23 cellular contexts compared by ENCODE assay signal in genomic region chr7:55240418-55241142, GRCh38.
DNase-seq lines count a peak whose midpoint lies in the region; ATAC-seq, FAIRE-seq and TF ChIP-seq lines count a peak whose summit lies in the region.
"Had no signal": no experiment of that assay in that cellular context is flagged by ENCODE, and none has a peak within 500 bp of the region (broad histone marks: within the 10 kb centered on the region; RNA-seq: fewer than 3 reads in every experiment).

No MANE protein-coding gene starts in this region.

- BruUV-seq in K562 (replicated peaks; lab: Mats Ljungman, UMichigan), result no TSS peak

- intact Hi-C loops in CD8-positive, alpha-beta T cell (cut with DNase I, micrococcal nuclease), result no loop called here
- intact Hi-C loops in K562 (cut with micrococcal nuclease) (no loop called here), head of caudate nucleus (cut with DNase I) (no loop called here)
- intact Hi-C loops in naive thymus-derived CD4-positive, alpha-beta T cell (cut with micrococcal nuclease), result no loop called here

- no peak overlapping the region for H3K4me3 Mint-ChIP-seq in CD8-positive, alpha-beta T cell
- no peak overlapping the region for H3K4me3 Mint-ChIP-seq in naive thymus-derived CD4-positive, alpha-beta T cell
- H3K4me3 Mint-ChIP-seq: CD4-positive, CD25-positive, alpha-beta regulatory T cell; IgD-negative memory B cell had no signal

- H3K9me3 Mint-ChIP-seq in CD8-positive, alpha-beta T cell, result no peaks in the 10 kb centered on the region
- H3K9me3 Mint-ChIP-seq in naive thymus-derived CD4-positive, alpha-beta T cell, result no peaks in the 10 kb centered on the region
- H3K9me3 Mint-ChIP-seq: CD4-positive, CD25-positive, alpha-beta regulatory T cell; IgD-negative memory B cell had no signal

- no peak overlapping the region for H3K27ac Mint-ChIP-seq in CD8-positive, alpha-beta T cell
- H3K27ac Mint-ChIP-seq in naive thymus-derived CD4-positive, alpha-beta T cell, result no peak overlapping the region
- H3K27ac Mint-ChIP-seq: CD4-positive, CD25-positive, alpha-beta regulatory T cell; IgD-negative memory B cell had no signal

- H4K20me1 ChIP-seq in K562 (replicated peaks; ENCODE audit: control insufficient read depth, insufficient read depth, low read length), result no peaks in the 10 kb centered on the region

- H3K4me1 Mint-ChIP-seq in CD8-positive, alpha-beta T cell (ENCODE audit: low read depth), result no peaks in the 10 kb centered on the region
- no peaks in the 10 kb centered on the region for H3K4me1 Mint-ChIP-seq in naive thymus-derived CD4-positive, alpha-beta T cell
- H3K4me1 Mint-ChIP-seq: CD4-positive, CD25-positive, alpha-beta regulatory T cell; IgD-negative memory B cell had no signal

- H3K4me1 ChIP-seq in CD8-positive, alpha-beta T cell (ENCODE audit: insufficient read depth, low read length), result no peaks in the 10 kb centered on the region
- H3K4me1 ChIP-seq in K562 (replicated peaks in 1 of 2; ENCODE audit: control insufficient read depth in 2 of 2, insufficient read depth in 2 of 2, low read length in 2 of 2), result no peaks in the 10 kb centered on the region
- H3K4me1 ChIP-seq in naive thymus-derived CD4-positive, alpha-beta T cell (ENCODE audit: control insufficient read depth in 2 of 2, insufficient read depth in 2 of 2, low read length in 2 of 2), result no peaks in the 10 kb centered on the region
- H3K4me1 ChIP-seq: Caco-2 had no signal

- no peaks in the 10 kb centered on the region for H3K36me3 Mint-ChIP-seq in CD8-positive, alpha-beta T cell
- H3K36me3 Mint-ChIP-seq in naive thymus-derived CD4-positive, alpha-beta T cell, result no peaks in the 10 kb centered on the region
- H3K36me3 Mint-ChIP-seq: CD4-positive, CD25-positive, alpha-beta regulatory T cell; IgD-negative memory B cell had no signal

- no peak overlapping the region for H3K4me3 ChIP-seq in CD8-positive, alpha-beta T cell (ENCODE audit: low read depth, low read length)
- H3K4me3 ChIP-seq in K562, result no peak overlapping the region
- H3K4me3 ChIP-seq in naive thymus-derived CD4-positive, alpha-beta T cell (ENCODE audit: low read length), result no peak overlapping the region
- H3K4me3 ChIP-seq: SJSA1 had no signal

- no peaks in the 10 kb centered on the region for H3K9me1 ChIP-seq in K562 (ENCODE audit: control insufficient read depth, insufficient read depth, low read length)

- no peak overlapping the region for H3K9ac ChIP-seq in K562 (ENCODE audit: insufficient read depth in 1 of 2, low read depth in 2 of 2, low read length in 2 of 2)

- H2AFZ ChIP-seq in K562 (ENCODE audit: low read depth, low read length), result no peak overlapping the region

- FAIRE-seq in K562 (lab: Jason Lieb, UNC), result no peak
- FAIRE-seq: HTR-8/SVneo, RCC 7860 had no signal

- under 1% methylated on average over 16 of the region's 16 CpGs for WGBS in K562 (ENCODE audit: insufficient coverage, low coverage, missing lambda C conversion rate)

- H3K79me2 ChIP-seq in K562 (ENCODE audit: control insufficient read depth, insufficient read depth, low read length), result no peaks in the 10 kb centered on the region

- ATAC-seq in CD8-positive, alpha-beta T cell, result peak; percentile 46
- ATAC-seq in K562, result no peak
- ATAC-seq in naive thymus-derived CD4-positive, alpha-beta T cell, result peak; percentile 27
- ATAC-seq: HCT116, Right ventricle myocardium inferior had no signal

- TF ChIP-seq EP300 in K562 (IDR thresholded peaks at IDR 0.05; ENCODE audit: low read length), result no peak

- no peaks in the 10 kb centered on the region for H3K27me3 ChIP-seq in CD8-positive, alpha-beta T cell (ENCODE audit: insufficient read depth, low read length)
- H3K27me3 ChIP-seq in K562 (ENCODE audit: control insufficient read depth in 2 of 2, insufficient read depth in 2 of 2, low read length in 2 of 2), result peaks cover 23 to 62% of the 10 kb centered on the region in 2 experiments; a peak in 4 of 5 replicates
- no peaks in the 10 kb centered on the region for H3K27me3 ChIP-seq in naive thymus-derived CD4-positive, alpha-beta T cell (ENCODE audit: control insufficient read depth in 2 of 2, insufficient read depth in 2 of 2, low read length in 2 of 2)

- in situ Hi-C loops in G401 (cut with HindIII; ENCODE audit: low sequenced_read_pairs), result no loop called here
- in situ Hi-C loops in K562 (cut with MboI), result no loop called here

- CTCF ChIA-PET in CD8-positive, alpha-beta T cell (lab: Charles Lee), result no interaction called here
- CTCF ChIA-PET in K562 (lab: Yijun Ruan, JAX; ENCODE audit: low intra/inter-chr PET ratio), result no interaction called here
- CTCF ChIA-PET in naive thymus-derived CD4-positive, alpha-beta T cell (lab: Charles Lee), result no interaction called here

- H3K9me3 ChIP-seq in CD8-positive, alpha-beta T cell (ENCODE audit: low read length), result no peaks in the 10 kb centered on the region
- no peaks in the 10 kb centered on the region for H3K9me3 ChIP-seq in K562 (replicated peaks; ENCODE audit: control insufficient read depth, insufficient read depth, low read depth, low read length)
- no peaks in the 10 kb centered on the region for H3K9me3 ChIP-seq in naive thymus-derived CD4-positive, alpha-beta T cell (ENCODE audit: control insufficient read depth in 2 of 3, low read length in 3 of 3)
- H3K9me3 ChIP-seq: Caco-2, SJSA1 had no signal

- no peak for TF ChIP-seq POLR2A in K562 (conservative IDR thresholded peaks at IDR 0.05)

- H3K4me2 ChIP-seq in K562 (ENCODE audit: insufficient read depth, low read length), result no peak overlapping the region

- TF ChIP-seq CTCF in CD8-positive, alpha-beta T cell (IDR thresholded peaks at IDR 0.05), result no peak
- no peak for TF ChIP-seq CTCF in K562 (IDR thresholded peaks at IDR 0.05 in 2 of 3, conservative IDR thresholded peaks at IDR 0.05 in 1 of 3; ENCODE audit: insufficient read depth in 2 of 3, low read depth in 1 of 3, low read length in 3 of 3)

- H3K27me3 Mint-ChIP-seq in CD8-positive, alpha-beta T cell (ENCODE audit: low read depth), result peaks cover 14% of the 10 kb centered on the region
- H3K27me3 Mint-ChIP-seq in naive thymus-derived CD4-positive, alpha-beta T cell, result peaks cover 4 to 28% (median 18%) of the 10 kb centered on the region in 5 donors

- no peak for TF ChIP-seq RAD21 in K562 (CRISPR knock-in tag; conservative IDR thresholded peaks at IDR 0.05 in 1 of 2, IDR thresholded peaks at IDR 0.05 in 1 of 2)

- H3K27ac ChIP-seq in CD8-positive, alpha-beta T cell (ENCODE audit: low read depth, low read length), result no peak overlapping the region
- H3K27ac ChIP-seq in K562 (ENCODE audit: extremely low read depth, low read depth, low read length), result no peak overlapping the region
- no peak overlapping the region for H3K27ac ChIP-seq in naive thymus-derived CD4-positive, alpha-beta T cell (ENCODE audit: low read depth, low read length)
- H3K27ac ChIP-seq: SJSA1 had no signal

- DNase-seq in CD8-positive, alpha-beta T cell, result no peak
- DNase-seq in G401 (ENCODE audit: low spot score) (peak; percentile 27), K562 (ENCODE audit: extremely low read depth in 1 of 4, low spot score in 3 of 4) (no peak), epidermal melanocyte (ENCODE audit: insufficient read length, low spot score) (no peak), head of caudate nucleus (no peak), NCI-H774 (lab: John Stamatoyannopoulos, UW) (no peak)
- DNase-seq in naive thymus-derived CD4-positive, alpha-beta T cell, result no peak
- DNase-seq: Caco-2; CD4-positive, CD25-positive, alpha-beta regulatory T cell; DMS 273 treated with DMSO at 0.1 percent for 48 hours; DMS79 treated with DMSO at 0.1 percent for 48 hours; GOT3; Karpas-422; MV-4-11; NCI-H1694; NCI-H510A treated with DMSO at 0.1 percent for 48 hours; NCI-H748 treated with DMSO at 0.1 percent for 48 hours had no signal

- POLR2A ChIA-PET in CD8-positive, alpha-beta T cell (lab: Charles Lee), result no interaction called here
- POLR2A ChIA-PET in K562 (lab: Yijun Ruan, JAX), result no interaction called here
- POLR2A ChIA-PET in naive thymus-derived CD4-positive, alpha-beta T cell (lab: Charles Lee), result no interaction called here

- H3K36me3 ChIP-seq in CD8-positive, alpha-beta T cell (ENCODE audit: insufficient read depth, low read length), result no peaks in the 10 kb centered on the region
- H3K36me3 ChIP-seq in K562 (ENCODE audit: control insufficient read depth, insufficient read depth, low read length), result no peaks in the 10 kb centered on the region
- no peaks in the 10 kb centered on the region for H3K36me3 ChIP-seq in naive thymus-derived CD4-positive, alpha-beta T cell (ENCODE audit: control insufficient read depth in 2 of 3, insufficient read depth in 3 of 3, low read length in 3 of 3)
- H3K36me3 ChIP-seq: SJSA1 had no signal

TF ChIP-seq in K562, 482 proteins besides CTCF, POLR2A, EP300 and RAD21:
- TF ChIP-seq STAT5B (CRISPR knock-in tag; IDR thresholded peaks at IDR 0.05) (no peak), CREM (IDR thresholded peaks at IDR 0.05; ENCODE audit: low read depth) (0 out of 2 replicates have a peak, but pooled peaks have one; percentile 18)
